13 cellular contexts compared by ENCODE assay signal in the genomic region with DNA sequence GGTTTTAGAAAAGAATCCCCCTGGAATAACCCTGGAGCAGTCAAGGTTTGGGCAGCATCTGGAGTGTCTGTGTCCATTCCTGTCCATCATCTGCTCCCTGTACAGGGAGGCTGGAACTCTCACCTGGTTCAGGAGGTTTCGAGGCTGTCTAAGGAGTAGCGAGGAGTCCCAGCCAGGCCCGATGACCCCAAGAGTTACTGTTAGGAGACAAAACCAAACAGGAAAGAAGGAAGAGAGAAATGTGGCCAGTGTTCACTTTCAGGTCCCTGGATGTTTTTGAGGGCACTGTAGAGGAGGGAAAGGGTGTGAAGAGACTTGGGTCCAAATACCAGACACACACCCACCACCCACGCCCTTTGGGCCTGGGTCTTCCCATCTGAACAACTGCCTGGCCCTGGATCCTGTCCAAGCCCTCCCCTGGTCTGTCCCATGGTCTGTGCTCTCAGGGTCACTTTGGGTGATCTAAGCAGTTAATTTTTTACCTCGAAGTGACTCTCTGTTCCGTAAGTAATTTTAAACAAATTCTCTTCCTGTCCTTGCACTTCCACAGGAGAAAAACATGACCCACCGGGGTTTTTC.
DNase-seq lines count a peak whose midpoint lies in the region; ATAC-seq and TF ChIP-seq lines count a peak whose summit lies in the region.
"Had no signal": no experiment of that assay in that cellular context is flagged by ENCODE, and none has a peak within 500 bp of the region (broad histone marks: within the 10 kb centered on the region; RNA-seq: fewer than 3 reads in every experiment).

No MANE protein-coding gene starts in this region.

- no peaks in the 10 kb centered on the region for H3K4me1 Mint-ChIP-seq in effector memory CD8-positive, alpha-beta T cell (ENCODE audit: low read depth in 2 of 2)
- H3K4me1 Mint-ChIP-seq: activated B cell treated with CpG ODN at 0.5 μM for 24 hours had no signal

- in situ Hi-C loops in brain microvascular endothelial cell (cut with HindIII; ENCODE audit: low pct_ligation_motif_present, low sequenced_read_pairs), result no loop called here

- H3K9me3 ChIP-seq in HUES6 (ENCODE audit: control insufficient read depth, insufficient read depth, low read depth, low read length), result no peaks in the 10 kb centered on the region
- no peaks in the 10 kb centered on the region for H3K9me3 ChIP-seq in mesodermal cell (ENCODE audit: control insufficient read depth, low read length)
- H3K9me3 ChIP-seq in subcutaneous abdominal adipose tissue (ENCODE audit: control insufficient read depth in 5 of 5, low read length in 5 of 5), result no peaks in the 10 kb centered on the region
- no peaks in the 10 kb centered on the region for H3K9me3 ChIP-seq in A673 (ENCODE audit: low read depth, low read length, poor library complexity, severe bottlenecking)

- intact Hi-C loops in A673 (cut with micrococcal nuclease; ENCODE audit: unreplicated experiment), result no loop called here

- H3K36me3 ChIP-seq in HUES6 (ENCODE audit: control insufficient read depth, insufficient read depth, low read length) (no peaks in the 10 kb centered on the region), mesodermal cell (ENCODE audit: control insufficient read depth, insufficient read depth, low read length) (peaks cover 60% of the 10 kb centered on the region), subcutaneous abdominal adipose tissue (ENCODE audit: control insufficient read depth in 5 of 5, insufficient read depth in 5 of 5, low read length in 5 of 5) (peaks cover 0 to 38% (median 18%) of the 10 kb centered on the region in 5 donors), A673 (ENCODE audit: insufficient read depth, low read length, poor library complexity, severe bottlenecking) (no peaks in the 10 kb centered on the region), brain microvascular endothelial cell (replicated peaks) (peaks cover 2% of the 10 kb centered on the region)

- H3K9me3 Mint-ChIP-seq in effector memory CD8-positive, alpha-beta T cell, result no peaks in the 10 kb centered on the region

- no peaks in the 10 kb centered on the region for H3K27me3 Mint-ChIP-seq in effector memory CD8-positive, alpha-beta T cell

- peaks cover 3% of the 10 kb centered on the region for H3K36me3 Mint-ChIP-seq in effector memory CD8-positive, alpha-beta T cell (ENCODE audit: insufficient read depth)

- no TSS peak for BruUV-seq in A673 (replicated peaks; lab: Mats Ljungman, UMichigan)

- no peak overlapping the region for H3K4me3 Mint-ChIP-seq in effector memory CD8-positive, alpha-beta T cell
- H3K4me3 Mint-ChIP-seq: activated B cell treated with CpG ODN at 0.5 μM for 24 hours had no signal

- no peak overlapping the region for H3K4me3 ChIP-seq in HUES6 (ENCODE audit: low read depth, low read length)
- no peak overlapping the region for H3K4me3 ChIP-seq in mesodermal cell (ENCODE audit: extremely low read depth, insufficient read depth, low read length, poor library complexity, severe bottlenecking)
- H3K4me3 ChIP-seq in subcutaneous abdominal adipose tissue (ENCODE audit: low read depth in 1 of 5, low read length in 5 of 5), result no peak overlapping the region
- no peak overlapping the region for H3K4me3 ChIP-seq in A673 (ENCODE audit: low read depth, low read length, poor library complexity, severe bottlenecking)
- no peak overlapping the region for H3K4me3 ChIP-seq in brain microvascular endothelial cell (ENCODE audit: low read depth, low read length)
- H3K4me3 ChIP-seq: lung had no signal

- peak overlapping the region; percentile 37; the same call in 1 of the 2 replicates for H3K27ac ChIP-seq in HUES6 (ENCODE audit: low read depth, low read length)
- H3K27ac ChIP-seq in cingulate gyrus (ENCODE audit: low read depth, low read length), result peak overlapping the region; percentile 54
- peak overlapping the region; percentile 97 for H3K27ac ChIP-seq in mesodermal cell (ENCODE audit: low read depth, low read length, severe bottlenecking)
- H3K27ac ChIP-seq in subcutaneous abdominal adipose tissue (ENCODE audit: low read depth, low read length), result peak overlapping the region; percentile 49
- H3K27ac ChIP-seq in A673 (ENCODE audit: low read depth, low read length, poor library complexity, severe bottlenecking), result no peak overlapping the region
- H3K27ac ChIP-seq in brain microvascular endothelial cell, result no peak overlapping the region

- H3K27me3 ChIP-seq in HUES6 (ENCODE audit: control insufficient read depth, insufficient read depth, low read length), result no peaks in the 10 kb centered on the region
- no peaks in the 10 kb centered on the region for H3K27me3 ChIP-seq in subcutaneous abdominal adipose tissue (ENCODE audit: control insufficient read depth in 5 of 5, insufficient read depth in 4 of 5, low read length in 5 of 5)
- H3K27me3 ChIP-seq in A673 (replicated peaks; ENCODE audit: insufficient read depth, low read depth, low read length, poor library complexity), result no peaks in the 10 kb centered on the region
- no peaks in the 10 kb centered on the region for H3K27me3 ChIP-seq in brain microvascular endothelial cell (replicated peaks)

- H3K4me1 ChIP-seq in HUES6 (ENCODE audit: control insufficient read depth, insufficient read depth, low read length), result peaks cover 58% of the 10 kb centered on the region
- H3K4me1 ChIP-seq in mesodermal cell (ENCODE audit: control insufficient read depth, insufficient read depth, low read length, poor library complexity, severe bottlenecking), result peaks cover 71% of the 10 kb centered on the region
- peaks cover 26 to 99% (median 77%) of the 10 kb centered on the region in 5 donors for H3K4me1 ChIP-seq in subcutaneous abdominal adipose tissue (ENCODE audit: control insufficient read depth in 5 of 5, insufficient read depth in 5 of 5, low read length in 5 of 5)
- no peaks in the 10 kb centered on the region for H3K4me1 ChIP-seq in A673 (ENCODE audit: insufficient read depth, low read length, poor library complexity, severe bottlenecking)

- CTCF ChIA-PET in A673 (lab: Charles Lee), result no interaction called here

- no peak overlapping the region for H3K27ac Mint-ChIP-seq in effector memory CD8-positive, alpha-beta T cell
- H3K27ac Mint-ChIP-seq: activated B cell treated with CpG ODN at 0.5 μM for 24 hours had no signal

- POLR2A ChIA-PET in A673 (lab: Charles Lee; ENCODE audit: low non-redundant PET), result no interaction called here

- ATAC-seq in effector memory CD8-positive, alpha-beta T cell (replicated peaks), result no peak

- TF ChIP-seq CTCF in A673 (conservative IDR thresholded peaks at IDR 0.05; ENCODE audit: low read depth, low read length) (no peak), brain microvascular endothelial cell (IDR thresholded peaks at IDR 0.05; ENCODE audit: low read depth, low read length, missing control alignments) (no peak)

- 90 to 98% methylated on average over 5 of the region's 7 CpGs for WGBS in mesodermal cell (ENCODE audit: insufficient coverage in 2 of 2), 2 experiments

- H3K9ac ChIP-seq in HUES6 (ENCODE audit: low read length) (no peak overlapping the region), subcutaneous abdominal adipose tissue (ENCODE audit: low read length in 5 of 5) (peak overlapping the region in 2 of 5 donors; percentile 11 to 16)

- DNase-seq in A673 (ENCODE audit: low spot score) (no peak), RKO (ENCODE audit: low spot score) (no peak), brain microvascular endothelial cell (no peak)
- DNase-seq in effector memory CD8-positive, alpha-beta T cell, result no peak
- DNase-seq: activated B cell treated with CpG ODN at 0.5 μM for 24 hours, MM.1S, NCI-H345, SIG-M5 had no signal

Comparison
In these comparisons a context has a peak if more than half of its experiments do, and no peak if none do; other contexts are left out.
1. H3K27ac ChIP-seq: peak in HUES6 (single experiment), cingulate gyrus (single experiment), mesodermal cell (single experiment) and subcutaneous abdominal adipose tissue (single experiment); none in A673 (single experiment) and brain microvascular endothelial cell (single experiment).